20 cellular contexts compared by ENCODE assay signal in genomic region chr11:130246719-130247118, GRCh38.
DNase-seq lines count a peak whose midpoint lies in the region; ATAC-seq and TF ChIP-seq lines count a peak whose summit lies in the region.
"Had no signal": no experiment of that assay in that cellular context is flagged by ENCODE, and none has a peak within 500 bp of the region (broad histone marks: within the 10 kb centered on the region; RNA-seq: fewer than 3 reads in every experiment).

No MANE protein-coding gene starts in this region.

- no peak overlapping the region for H3K4me3 ChIP-seq in astrocyte of the spinal cord (ENCODE audit: low read depth, low read length)
- H3K4me3 ChIP-seq: BLaER1, sigmoid colon had no signal

- DNase-seq in AG08396 (ENCODE audit: low spot score) (peak; percentile 14), HCEC 1CT (peak; percentile 6), astrocyte of the spinal cord (ENCODE audit: low read depth, low spot score) (peak; percentile 52), hepatic stellate cell (ENCODE audit: low spot score) (peak; percentile 8), COR-L47 (lab: John Stamatoyannopoulos, UW) (no peak), NCI-H69 (lab: John Stamatoyannopoulos, UW) (no peak)
- DNase-seq: activated CD4-positive, alpha-beta T cell treated with anti-CD3 and anti-CD28 coated beads, Interleukin-2, amount 50 U/mL, for 4 hours; amygdala; DMS79; hypothalamus; left colon; NCI-H187 treated with DMSO at 0.1 percent for 48 hours; NCI-H524; nucleus accumbens; sigmoid colon; stimulated activated CD4-positive, alpha-beta T cell treated with anti-CD3 and anti-CD28 coated beads, Interleukin-2, amount 100 ng/mL, for 48 hours; T-helper 9 cell had no signal

- in situ Hi-C loops in astrocyte of the spinal cord (cut with HindIII; ENCODE audit: low sequenced_read_pairs): no loop called here

- no peak for ATAC-seq in GM21529 (IDR thresholded peaks at IDR 0.05; ENCODE audit: unreplicated experiment)
- ATAC-seq: esophagus mucosa, left colon had no signal

- no peak for TF ChIP-seq CTCF in astrocyte of the spinal cord (IDR thresholded peaks at IDR 0.05; ENCODE audit: low read depth, low read length)

Comparison
In these comparisons a context has a peak if more than half of its experiments do, and no peak if none do; other contexts are left out.
1. DNase-seq: peak in AG08396 (single experiment), HCEC 1CT (single experiment), astrocyte of the spinal cord (single experiment) and hepatic stellate cell (single experiment); none in COR-L47 (single experiment) and NCI-H69 (single experiment).